ENCODE assay signal across 2 cellular contexts in genomic region chr4:26812049-26812729, GRCh38.
TF ChIP-seq lines count a peak whose summit lies in the region.

No MANE protein-coding gene starts in this region.

TF ChIP-seq in liver, 16 proteins besides CTCF, POLR2A, EP300 and RAD21:
- TF ChIP-seq REST (IDR thresholded peaks at IDR 0.05): no peak
- TF ChIP-seq EGR1 (IDR thresholded peaks at IDR 0.05; ENCODE audit: low read depth in 2 of 2): no peak
- peak; percentile 39 for TF ChIP-seq NR2F2 (IDR thresholded peaks at IDR 0.05)
- no peak for TF ChIP-seq MAX (IDR thresholded peaks at IDR 0.05)

TF ChIP-seq in HepG2, 621 proteins besides CTCF, POLR2A, EP300 and RAD21 (continued from another document):
- TF ChIP-seq PATZ1 (CRISPR knock-in tag; IDR thresholded peaks at IDR 0.05) (no peak), ZNF142 (CRISPR knock-in tag; IDR thresholded peaks at IDR 0.05) (no peak), ZNF513 (CRISPR knock-in tag; conservative IDR thresholded peaks at IDR 0.05) (no peak), RAD51 (IDR thresholded peaks at IDR 0.05; ENCODE audit: borderline replicate concordance) (no peak), ZNF512 (CRISPR knock-in tag; IDR thresholded peaks at IDR 0.05) (no peak), SPEN (CRISPR knock-in tag; IDR thresholded peaks at IDR 0.05; ENCODE audit: low read depth) (no peak), ZNF362 (CRISPR knock-in tag; IDR thresholded peaks at IDR 0.05; ENCODE audit: borderline replicate concordance) (no peak), ZNF781 (CRISPR knock-in tag; IDR thresholded peaks at IDR 0.05; ENCODE audit: borderline replicate concordance, not compliant biosample characterization) (no peak), ZNF264 (CRISPR knock-in tag; IDR thresholded peaks at IDR 0.05) (no peak), MAFG (CRISPR knock-in tag; IDR thresholded peaks at IDR 0.05) (no peak)
